In the genomic region with DNA sequence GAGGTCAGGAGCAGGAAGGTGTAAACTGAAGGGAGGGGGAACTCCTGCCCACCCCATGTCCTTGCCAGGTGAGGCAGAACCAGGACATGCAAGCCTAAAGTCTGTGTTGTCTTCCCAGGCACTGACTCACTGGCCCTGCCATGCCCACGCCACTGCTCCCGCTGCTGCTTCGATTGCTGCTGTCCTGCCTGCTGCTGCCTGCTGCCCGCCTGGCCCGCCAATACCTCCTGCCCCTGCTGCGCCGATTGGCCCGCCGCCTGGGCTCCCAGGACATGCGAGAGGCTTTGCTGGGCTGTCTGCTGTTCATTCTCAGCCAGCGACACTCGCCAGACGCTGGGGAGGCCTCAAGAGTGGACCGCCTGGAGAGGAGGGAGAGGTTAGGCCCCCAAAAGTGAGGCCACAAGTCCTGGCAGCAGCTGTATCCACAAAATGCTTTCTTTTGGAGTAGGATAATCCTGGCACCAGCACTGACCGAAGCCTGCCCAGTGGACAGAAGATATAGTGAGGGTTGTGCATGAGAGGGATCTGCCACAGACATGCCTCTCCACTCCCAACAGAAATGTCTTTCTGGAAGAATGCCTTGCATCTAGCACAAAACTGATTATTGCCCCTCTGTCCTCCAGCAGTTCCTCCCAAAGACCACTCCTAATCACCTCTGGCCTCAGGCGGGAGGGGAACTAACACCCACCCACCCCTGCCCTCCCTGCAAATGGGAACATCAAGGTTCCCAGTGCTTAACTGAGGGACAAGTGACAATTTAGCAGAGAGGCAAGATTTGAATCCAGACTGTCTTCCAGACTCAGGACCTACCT, we compare ENCODE assay signal across 8 cellular contexts. TPM values are rescaled to one million over a fixed set of nuclear protein-coding genes. Genes with fewer than 3 reads are reported as not detected.
DNase-seq lines count a peak whose midpoint lies in the region; ATAC-seq and TF ChIP-seq lines count a peak whose summit lies in the region.

No MANE protein-coding gene starts in this region.

- peaks cover 7% of the 10 kb centered on the region for H3K4me1 ChIP-seq in IMR-90 (ENCODE audit: control insufficient read depth, insufficient read depth, low read length)
- peaks cover 24 to 44% of the 10 kb centered on the region in 2 donors for H3K4me1 ChIP-seq in thyroid gland

- no peak overlapping the region for H2BK5ac ChIP-seq in IMR-90 (ENCODE audit: low read depth, low read length, poor library complexity, severe bottlenecking)

- H3K4me2 ChIP-seq in IMR-90 (ENCODE audit: low read depth, low read length): no peak overlapping the region

- no peak overlapping the region for H4K5ac ChIP-seq in IMR-90 (ENCODE audit: low read depth, low read length)

- H3K4me3 ChIP-seq in IMR-90 (ENCODE audit: insufficient read depth, low read depth, low read length): no peak overlapping the region
- no peak overlapping the region for H3K4me3 ChIP-seq in thyroid gland (replicated peaks in 1 of 3)

- no peak overlapping the region for H4K8ac ChIP-seq in IMR-90 (ENCODE audit: low read depth in 2 of 2, low read length in 2 of 2)

- WGBS in IMR-90 (ENCODE audit: extremely low coverage in 2 of 2, insufficient read length in 1 of 2), 2 experiments: 47% methylated on average over 3 of the region's 16 CpGs; no CpG with 5 or more reads in 1 of the 2 experiments
- 77 to 79% methylated on average over 16 of the region's 16 CpGs for WGBS in thyroid gland, 2 donors

- no peak for TF ChIP-seq POLR2A in IMR-90 (IDR thresholded peaks at IDR 0.05; ENCODE audit: low read depth, low read length)
- TF ChIP-seq POLR2A in thyroid gland (IDR thresholded peaks at IDR 0.05): no peak

- no peak overlapping the region for H2AK9ac ChIP-seq in IMR-90 (replicated peaks; ENCODE audit: low read depth, low read length, poor library complexity)

- no peak overlapping the region for H3K27ac ChIP-seq in IMR-90 (ENCODE audit: insufficient read depth, low read length)
- peak overlapping the region in 2 of 3 donors; percentile 12 to 93 for H3K27ac ChIP-seq in thyroid gland

- H2BK120ac ChIP-seq in IMR-90 (ENCODE audit: low read depth, low read length): no peak overlapping the region

- no peak overlapping the region for H2AK5ac ChIP-seq in IMR-90 (ENCODE audit: low read depth, low read length)

- no peak overlapping the region for H2BK20ac ChIP-seq in IMR-90 (ENCODE audit: low read depth, low read length)

- H3K18ac ChIP-seq in IMR-90 (ENCODE audit: low read depth, low read length): no peak overlapping the region

- intact Hi-C loops in IMR-90 (cut with micrococcal nuclease): no loop called here
- intact Hi-C loops in thyroid gland (cut with DNase I): no loop called here

- BruUV-seq in IMR-90 (replicated peaks; lab: Mats Ljungman, UMichigan): no TSS peak

- H3K36me3 ChIP-seq in IMR-90 (ENCODE audit: control insufficient read depth, insufficient read depth, low read length): no peaks in the 10 kb centered on the region
- no peaks in the 10 kb centered on the region for H3K36me3 ChIP-seq in thyroid gland

- no peak overlapping the region for H3K14ac ChIP-seq in IMR-90 (replicated peaks; ENCODE audit: low read depth, low read length)

- DNase-seq in IMR-90: peak; percentile 14
- DNase-seq in brain pericyte (ENCODE audit: low read depth, low spot score): peak; percentile 43
- peak; percentile 90 for DNase-seq in left lobe of liver (ENCODE audit: low spot score)
- DNase-seq in thyroid gland: peak in 1 of 2 donors; percentile 33
- DNase-seq in NCI-H2171 treated with DMSO at 0.1 percent for 48 hours (lab: John Stamatoyannopoulos, UW): no peak

- H3K23ac ChIP-seq in IMR-90 (ENCODE audit: low read depth, low read length): no peak overlapping the region

- no peak overlapping the region for H3K4ac ChIP-seq in IMR-90 (ENCODE audit: low read depth, low read length)

- no peak overlapping the region for H2AFZ ChIP-seq in IMR-90 (replicated peaks; ENCODE audit: low read length, poor library complexity)

- H3K56ac ChIP-seq in IMR-90 (ENCODE audit: extremely low read depth, insufficient read depth, low read length): no peak overlapping the region

- H3K27me3 ChIP-seq in IMR-90 (ENCODE audit: control insufficient read depth, insufficient read depth, low read length) (peaks cover 18% of the 10 kb centered on the region), thyroid gland (no peaks in the 10 kb centered on the region)

- no peak overlapping the region for H3K9ac ChIP-seq in IMR-90 (ENCODE audit: low read depth, low read length)

- POLR2A ChIA-PET in IMR-90 (lab: Charles Lee; ENCODE audit: unreplicated experiment): no interaction called here

- in situ Hi-C loops in IMR-90 (cut with MboI; ENCODE audit: low sequenced_read_pairs): no loop called here

- no peak overlapping the region for H2BK15ac ChIP-seq in IMR-90 (ENCODE audit: low read depth, low read length)

- dilution Hi-C loops in IMR-90 (cut with HindIII; ENCODE audit: low sequenced_read_pairs, unreplicated experiment): no loop called here

- peaks cover 4% of the 10 kb centered on the region; the same call in 1 of the 2 replicates for H3K9me1 ChIP-seq in IMR-90 (ENCODE audit: insufficient read depth, low read length)

- TF ChIP-seq RAD21 in IMR-90 (IDR thresholded peaks at IDR 0.05; ENCODE audit: low read length): no peak

- H4K20me1 ChIP-seq in IMR-90 (ENCODE audit: insufficient read depth, low read length): no peaks in the 10 kb centered on the region

- no peak for TF ChIP-seq CTCF in IMR-90 (conservative IDR thresholded peaks at IDR 0.05; ENCODE audit: low read depth, low read length)
- TF ChIP-seq CTCF in thyroid gland (IDR thresholded peaks at IDR 0.05): no peak

- no peak overlapping the region for H4K91ac ChIP-seq in IMR-90 (ENCODE audit: insufficient read depth, low read depth, low read length)

- no peaks in the 10 kb centered on the region for H3K79me1 ChIP-seq in IMR-90 (ENCODE audit: low read depth in 1 of 2, low read length in 2 of 2)

- no peak for ATAC-seq in IMR-90 (ENCODE audit: low read depth)
- ATAC-seq in left lobe of liver: peak; percentile 67
- no peak for ATAC-seq in HG02642 (IDR thresholded peaks at IDR 0.05; ENCODE audit: poor library complexity, unreplicated experiment)
- ATAC-seq in GM19035 (IDR thresholded peaks at IDR 0.05; ENCODE audit: unreplicated experiment): no peak
- ATAC-seq in HG02981 (IDR thresholded peaks at IDR 0.05; ENCODE audit: unreplicated experiment): no peak

- H3K9me3 ChIP-seq in IMR-90 (ENCODE audit: control insufficient read depth, insufficient read depth, low read length) (no peaks in the 10 kb centered on the region), thyroid gland (no peaks in the 10 kb centered on the region)

- CTCF ChIA-PET in IMR-90 (lab: Yijun Ruan, JAX): no interaction called here

TF ChIP-seq in IMR-90, 13 proteins besides CTCF, POLR2A, EP300 and RAD21 (continues in another document):
- TF ChIP-seq NFE2L2 (IDR thresholded peaks at IDR 0.05; ENCODE audit: low read depth, low read length): no peak
- no peak for TF ChIP-seq SMC3 (IDR thresholded peaks at IDR 0.05; ENCODE audit: low read depth, low read length)
- TF ChIP-seq MXI1 (IDR thresholded peaks at IDR 0.05; ENCODE audit: borderline replicate concordance, low read depth, low read length): no peak
- TF ChIP-seq, protein P1, sequence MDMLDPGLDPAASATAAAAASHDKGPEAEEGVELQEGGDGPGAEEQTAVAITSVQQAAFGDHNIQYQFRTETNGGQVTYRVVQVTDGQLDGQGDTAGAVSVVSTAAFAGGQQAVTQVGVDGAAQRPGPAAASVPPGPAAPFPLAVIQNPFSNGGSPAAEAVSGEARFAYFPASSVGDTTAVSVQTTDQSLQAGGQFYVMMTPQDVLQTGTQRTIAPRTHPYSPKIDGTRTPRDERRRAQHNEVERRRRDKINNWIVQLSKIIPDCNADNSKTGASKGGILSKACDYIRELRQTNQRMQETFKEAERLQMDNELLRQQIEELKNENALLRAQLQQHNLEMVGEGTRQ (IDR thresholded peaks at IDR 0.05; ENCODE audit: low read depth, low read length): no peak
- TF ChIP-seq CHD1 (IDR thresholded peaks at IDR 0.05; ENCODE audit: low read depth, low read length): no peak
- TF ChIP-seq FOS (IDR thresholded peaks at IDR 0.05; ENCODE audit: low read depth, low read length): no peak
- no peak for TF ChIP-seq RFX5 (IDR thresholded peaks at IDR 0.05; ENCODE audit: low read depth, low read length)
- no peak for TF ChIP-seq RCOR1 (IDR thresholded peaks at IDR 0.05; ENCODE audit: insufficient replicate concordance, low read length)

RNA-seq across cellular contexts. Expression of a gene that starts 0.8 kb away (rescaled TPM):
- total RNA-seq in IMR-90 (2012; rRNA removed): not detected in 2 replicates
- polyA plus RNA-seq in IMR-90 (2012; rRNA removed): not detected in 2 replicates
- not detected in 2 replicates for polyA plus RNA-seq in IMR-90 (2012; cell fraction: cytosol; rRNA removed)
- not detected in 2 replicates for polyA plus RNA-seq in IMR-90 (2012; cell fraction: nucleus; rRNA removed; ENCODE audit: low replicate concordance)
- not detected for total RNA-seq in left lobe of liver
- total RNA-seq in thyroid gland: not detected

RNA-seq across cellular contexts. Expression of a gene that starts 5.9 kb away (rescaled TPM):
- 4.1 and 4.7 TPM in 2 replicates for total RNA-seq in IMR-90 (2012; rRNA removed)
- polyA plus RNA-seq in IMR-90 (2012; rRNA removed): 22.1 and 23.2 TPM in 2 replicates
- 20.7 and 23.2 TPM in 2 replicates for polyA plus RNA-seq in IMR-90 (2012; cell fraction: cytosol; rRNA removed)
- polyA plus RNA-seq in IMR-90 (2012; cell fraction: nucleus; rRNA removed; ENCODE audit: low replicate concordance): 33.9 and 57.0 TPM in 2 replicates
- total RNA-seq in left lobe of liver: 37.5 TPM
- total RNA-seq in thyroid gland: 10 to 100 TPM; 39.7 to 83.3 (median 55.8) TPM

RNA-seq across cellular contexts. Expression of a gene that starts 29.4 kb away (rescaled TPM):
- total RNA-seq in IMR-90 (2012; rRNA removed) (1,307 and 1,440 TPM in 2 replicates), left lobe of liver (187 TPM), thyroid gland (100 to 1,000 TPM; 556 to 669 (median 586) TPM)
- 771 and 887 TPM in 2 replicates for polyA plus RNA-seq in IMR-90 (2012; rRNA removed)
- 246 and 656 TPM in 2 replicates for polyA plus RNA-seq in IMR-90 (2012; cell fraction: cytosol; rRNA removed)
- 158 and 414 TPM in 2 replicates for polyA plus RNA-seq in IMR-90 (2012; cell fraction: nucleus; rRNA removed; ENCODE audit: low replicate concordance)

RNA-seq across cellular contexts. Expression of a gene that starts 39.8 kb away (rescaled TPM):
- total RNA-seq in IMR-90 (2012; rRNA removed) (41.7 and 51.4 TPM in 2 replicates), left lobe of liver (18.4 TPM), thyroid gland (10 to 100 TPM; 28.5 to 46.5 (median 41.8) TPM)
- 89.9 and 94.8 TPM in 2 replicates for polyA plus RNA-seq in IMR-90 (2012; rRNA removed)
- 91.0 and 123 TPM in 2 replicates for polyA plus RNA-seq in IMR-90 (2012; cell fraction: cytosol; rRNA removed)
- 64.5 and 76.3 TPM in 2 replicates for polyA plus RNA-seq in IMR-90 (2012; cell fraction: nucleus; rRNA removed; ENCODE audit: low replicate concordance)

RNA-seq across cellular contexts. Expression of a gene that starts 47.8 kb away (rescaled TPM):
- total RNA-seq in IMR-90 (2012; rRNA removed) (7.5 and 7.9 TPM in 2 replicates), left lobe of liver (2.8 TPM), thyroid gland (10 to 100 TPM in 2 of 4 donors, 1 to 10 TPM in 2; 5.1 to 16.9 (median 13.2) TPM)
- 13.0 and 16.7 TPM in 2 replicates for polyA plus RNA-seq in IMR-90 (2012; rRNA removed)
- polyA plus RNA-seq in IMR-90 (2012; cell fraction: cytosol; rRNA removed): 17.6 and 22.6 TPM in 2 replicates
- 14.5 and 23.0 TPM in 2 replicates for polyA plus RNA-seq in IMR-90 (2012; cell fraction: nucleus; rRNA removed; ENCODE audit: low replicate concordance)
